8 cellular contexts compared by ENCODE assay signal in the genomic region with DNA sequence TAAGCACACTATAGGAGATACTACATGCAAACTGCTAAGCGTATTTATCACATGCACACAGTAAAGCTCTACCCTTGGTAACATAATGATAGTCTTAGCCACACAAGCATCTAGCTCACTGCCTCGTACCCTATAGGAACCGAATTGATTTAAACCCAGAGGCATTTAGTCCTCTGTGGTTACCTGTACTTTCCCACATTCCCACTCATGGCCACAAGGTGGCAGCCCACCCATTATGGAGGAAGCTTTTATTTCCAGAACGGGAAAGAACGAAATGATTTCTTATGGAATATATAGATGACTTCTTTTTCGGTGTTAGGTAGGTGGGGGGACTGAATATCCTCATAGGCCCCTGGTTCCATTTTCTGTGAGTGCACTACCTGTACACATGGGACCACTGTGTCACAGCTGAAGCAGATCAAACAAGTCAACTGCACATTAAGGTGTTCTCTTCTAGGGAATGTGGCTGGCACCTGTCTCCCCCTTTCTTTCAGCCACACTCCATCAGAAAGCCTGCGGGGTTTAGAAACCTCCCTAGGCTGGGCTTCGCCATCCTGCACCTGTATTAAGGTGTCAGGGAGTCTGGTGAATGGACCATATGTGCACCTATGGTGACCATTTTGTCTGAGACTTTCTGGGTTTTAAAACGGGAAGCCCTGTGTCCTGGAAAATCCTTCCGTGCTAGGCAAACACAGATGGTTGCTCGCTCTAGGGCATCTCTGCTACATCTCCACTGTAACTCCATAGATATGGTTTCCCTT.
A peak's percentile ranks its signal among the peaks of the same experiment; 100 is the strongest.
DNase-seq lines count a peak whose midpoint lies in the region; ATAC-seq and TF ChIP-seq lines count a peak whose summit lies in the region.

No MANE protein-coding gene starts in this region.

- no peaks in the 10 kb centered on the region for H3K9me3 Mint-ChIP-seq in activated naive CD4-positive, alpha-beta T cell treated with anti-CD3 and anti-CD28 coated beads, Interleukin-2, amount 10 ng/mL, durations not matched to agents 7 days and 5 days

- WGBS in psoas muscle, 3 donors, result 26 to 33% (median 30%) methylated on average over 11 of the region's 11 CpGs

- DNase-seq in BJ (ENCODE audit: low read depth) (no peak), GM19238 (ENCODE audit: insufficient read length, low spot score) (peak; percentile 27), HuH-7.5 (ENCODE audit: low spot score) (peak; percentile 37), RWPE1 (ENCODE audit: low spot score) (peak; percentile 76), Right ventricle myocardium superior (peak; percentile 75), psoas muscle (peak; percentile 58 to 70), mesenteric fat pad (ENCODE audit: low spot score) (no peak)
- DNase-seq in activated naive CD4-positive, alpha-beta T cell treated with anti-CD3 and anti-CD28 coated beads, Interleukin-2, amount 10 ng/mL, durations not matched to agents 7 days and 5 days, result peak; percentile 65

- H3K27me3 ChIP-seq in BJ (ENCODE audit: control insufficient read depth, insufficient read depth, low read length) (no peaks in the 10 kb centered on the region), psoas muscle (ENCODE audit: insufficient read depth in 3 of 3, low read length in 2 of 3) (no peaks in the 10 kb centered on the region)

- H3K4me1 ChIP-seq in psoas muscle, result no peaks in the 10 kb centered on the region

- H3K9me3 ChIP-seq in psoas muscle, result no peaks in the 10 kb centered on the region

- peaks cover 16% of the 10 kb centered on the region for H3K27me3 Mint-ChIP-seq in activated naive CD4-positive, alpha-beta T cell treated with anti-CD3 and anti-CD28 coated beads, Interleukin-2, amount 10 ng/mL, durations not matched to agents 7 days and 5 days

- no peak overlapping the region for H3K27ac ChIP-seq in RWPE1
- no peak overlapping the region for H3K27ac ChIP-seq in psoas muscle

- intact Hi-C loops in Right ventricle myocardium superior (cut with DNase I), result loop anchor here (5.0 to 10.0 kb wide), 4 partner anchors 210 to 595 kb away; partner anchors contain the start of genes SLIT3 and SPDL1
- intact Hi-C loops in psoas muscle (cut with DNase I), result loop anchor here (2.0 to 10.0 kb wide), 4 partner anchors 303 to 595 kb away; partner anchors contain the start of gene SPDL1 (in 1 of the 2)

- no peaks in the 10 kb centered on the region for H3K4me1 Mint-ChIP-seq in activated naive CD4-positive, alpha-beta T cell treated with anti-CD3 and anti-CD28 coated beads, Interleukin-2, amount 10 ng/mL, durations not matched to agents 7 days and 5 days

- TF ChIP-seq CTCF in BJ (IDR thresholded peaks at IDR 0.05; ENCODE audit: insufficient read depth, low read depth, low read length) (peak; percentile 81), RWPE1 (conservative IDR thresholded peaks at IDR 0.05; ENCODE audit: low read depth) (peak; percentile 96), psoas muscle (IDR thresholded peaks at IDR 0.05) (peak; percentile 83)

- no peak overlapping the region for H3K27ac Mint-ChIP-seq in activated naive CD4-positive, alpha-beta T cell treated with anti-CD3 and anti-CD28 coated beads, Interleukin-2, amount 10 ng/mL, durations not matched to agents 7 days and 5 days

- H3K4me3 Mint-ChIP-seq in activated naive CD4-positive, alpha-beta T cell treated with anti-CD3 and anti-CD28 coated beads, Interleukin-2, amount 10 ng/mL, durations not matched to agents 7 days and 5 days, result no peak overlapping the region

- no peaks in the 10 kb centered on the region for H3K36me3 Mint-ChIP-seq in activated naive CD4-positive, alpha-beta T cell treated with anti-CD3 and anti-CD28 coated beads, Interleukin-2, amount 10 ng/mL, durations not matched to agents 7 days and 5 days

- ATAC-seq in Right ventricle myocardium superior (ENCODE audit: poor library complexity), result peak; percentile 85
- peak in 3 of 4 donors; percentile 34 to 62 (median 58) for ATAC-seq in psoas muscle

- H3K36me3 ChIP-seq in BJ (ENCODE audit: control insufficient read depth, insufficient read depth, low read length) (no peaks in the 10 kb centered on the region), psoas muscle (ENCODE audit: insufficient read depth in 1 of 2, low read depth in 1 of 2) (no peaks in the 10 kb centered on the region)

- H3K4me3 ChIP-seq in BJ (ENCODE audit: low read depth, low read length) (no peak overlapping the region), psoas muscle (no peak overlapping the region)

- CTCF ChIA-PET in BJ (lab: Yijun Ruan, JAX), result interaction anchor here (0.6 to 5.0 kb wide), 29 partner anchors 9 to 1083 kb away, joined by 3 to 34 read pairs (median 4); partner anchors contain the start of gene SLIT3
- CTCF ChIA-PET in RWPE1 (lab: Yijun Ruan, JAX), result interaction anchor here (0.5 to 2.4 kb wide), 30 partner anchors 8 to 1956 kb away, joined by 3 to 28 read pairs (median 4); partner anchors contain the start of gene SLIT3
- CTCF ChIA-PET in activated naive CD4-positive, alpha-beta T cell treated with anti-CD3 and anti-CD28 coated beads, Interleukin-2, amount 10 ng/mL, durations not matched to agents 7 days and 5 days (lab: Charles Lee), result interaction anchor here (0.6 to 2.1 kb wide), 16 partner anchors 8 to 1481 kb away, joined by 3 to 17 read pairs (median 4); no protein-coding TSS in a partner anchor

- POLR2A ChIA-PET in BJ (lab: Charles Lee), result no interaction called here
- POLR2A ChIA-PET in RWPE1 (lab: Yijun Ruan, JAX; ENCODE audit: low non-redundant PET), result no interaction called here

Comparison
In these comparisons a context has a peak if more than half of its experiments do, and no peak if none do; other contexts are left out.
1. DNase-seq: peak in GM19238 (single experiment), HuH-7.5 (single experiment), RWPE1 (single experiment), activated naive CD4-positive, alpha-beta T cell treated with anti-CD3 and anti-CD28 coated beads, Interleukin-2, amount 10 ng/mL, durations not matched to agents 7 days and 5 days (single experiment), Right ventricle myocardium superior (single experiment) and psoas muscle (2 of 2); none in BJ (single experiment) and mesenteric fat pad (single experiment).
2. Peak in every context shown above with its lines, with median percentiles within 50 percentile points of each other: CTCF ChIP-seq.